ENCODE assay signal across 12 cellular contexts in the genomic region with DNA sequence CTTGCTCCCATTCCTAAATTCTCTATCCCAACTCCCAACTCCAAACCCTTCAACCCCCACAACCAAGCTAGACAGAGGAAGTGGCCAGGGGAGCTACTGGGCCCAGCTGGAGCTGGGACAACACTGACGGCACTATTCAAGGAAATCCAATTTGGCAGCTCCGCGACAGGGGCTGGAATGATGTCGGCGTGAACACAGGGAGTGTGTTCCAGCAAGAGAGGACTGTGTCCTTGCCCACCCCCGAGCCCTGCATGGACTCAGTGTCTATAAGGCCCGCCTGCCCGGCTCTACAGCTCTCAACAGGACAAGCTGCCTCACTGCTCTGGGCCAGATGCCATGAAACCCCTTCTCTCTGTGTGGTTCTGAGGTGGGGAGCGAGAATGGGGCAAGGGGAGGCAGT. TPM values are rescaled to one million over a fixed set of nuclear protein-coding genes. Genes with fewer than 3 reads are reported as not detected.
DNase-seq lines count a peak whose midpoint lies in the region; ATAC-seq and TF ChIP-seq lines count a peak whose summit lies in the region.
"Had no signal": no experiment of that assay in that cellular context is flagged by ENCODE, and none has a peak within 500 bp of the region (broad histone marks: within the 10 kb centered on the region; RNA-seq: fewer than 3 reads in every experiment).

No MANE protein-coding gene starts in this region.

- H3K27ac Mint-ChIP-seq in stimulated activated naive CD8-positive, alpha-beta T cell treated with anti-CD3 and anti-CD28 coated beads, Interleukin-15, Interleukin-2, amounts not matched to agents 100 ng/mL and 50 ng/mL, for 24 hours: peak overlapping the region; percentile 6
- no peak overlapping the region for H3K27ac Mint-ChIP-seq in stimulated activated naive CD8-positive, alpha-beta T cell treated with anti-CD3 and anti-CD28 coated beads, Interleukin-15, amount 100 ng/mL, for 72 hours

- no peaks in the 10 kb centered on the region for H3K27me3 Mint-ChIP-seq in stimulated activated naive CD8-positive, alpha-beta T cell treated with anti-CD3 and anti-CD28 coated beads, Interleukin-15, Interleukin-2, amounts not matched to agents 100 ng/mL and 50 ng/mL, for 24 hours
- H3K27me3 Mint-ChIP-seq in stimulated activated naive CD8-positive, alpha-beta T cell treated with anti-CD3 and anti-CD28 coated beads, Interleukin-15, amount 100 ng/mL, for 72 hours: no peaks in the 10 kb centered on the region

- peaks cover 61% of the 10 kb centered on the region for H3K36me3 Mint-ChIP-seq in stimulated activated naive CD8-positive, alpha-beta T cell treated with anti-CD3 and anti-CD28 coated beads, Interleukin-15, Interleukin-2, amounts not matched to agents 100 ng/mL and 50 ng/mL, for 24 hours (ENCODE audit: low read depth)

- H3K4me3 ChIP-seq in left ventricle myocardium inferior: peak overlapping the region; percentile 21

- no peak for ATAC-seq in stimulated activated naive CD8-positive, alpha-beta T cell treated with anti-CD3 and anti-CD28 coated beads, Interleukin-15, amount 100 ng/mL, for 72 hours
- ATAC-seq: HCT116 had no signal

- peak overlapping the region; percentile 93 for H3K27ac ChIP-seq in left ventricle myocardium inferior (replicated peaks)
- H3K27ac ChIP-seq: neutrophil had no signal

- no peaks in the 10 kb centered on the region for H3K27me3 ChIP-seq in left ventricle myocardium inferior (ENCODE audit: low read depth)
- H3K27me3 ChIP-seq: neutrophil had no signal

- H3K4me1 Mint-ChIP-seq in stimulated activated naive CD8-positive, alpha-beta T cell treated with anti-CD3 and anti-CD28 coated beads, Interleukin-15, Interleukin-2, amounts not matched to agents 100 ng/mL and 50 ng/mL, for 24 hours (ENCODE audit: low read depth): no peaks in the 10 kb centered on the region
- H3K4me1 Mint-ChIP-seq in stimulated activated naive CD8-positive, alpha-beta T cell treated with anti-CD3 and anti-CD28 coated beads, Interleukin-15, amount 100 ng/mL, for 72 hours: no peaks in the 10 kb centered on the region

- intact Hi-C loops in left ventricle myocardium inferior (cut with micrococcal nuclease) (no loop called here), posterior cingulate gyrus (cut with DNase I) (no loop called here)

- no peaks in the 10 kb centered on the region for H3K9me3 ChIP-seq in left ventricle myocardium inferior (replicated peaks)
- H3K9me3 ChIP-seq: neutrophil had no signal

- peaks cover 61% of the 10 kb centered on the region for H3K36me3 ChIP-seq in left ventricle myocardium inferior

- peaks cover 73% of the 10 kb centered on the region for H3K4me1 ChIP-seq in left ventricle myocardium inferior

- no peaks in the 10 kb centered on the region for H3K9me3 Mint-ChIP-seq in stimulated activated naive CD8-positive, alpha-beta T cell treated with anti-CD3 and anti-CD28 coated beads, Interleukin-15, Interleukin-2, amounts not matched to agents 100 ng/mL and 50 ng/mL, for 24 hours
- H3K9me3 Mint-ChIP-seq in stimulated activated naive CD8-positive, alpha-beta T cell treated with anti-CD3 and anti-CD28 coated beads, Interleukin-15, amount 100 ng/mL, for 72 hours: no peaks in the 10 kb centered on the region

- no peak for DNase-seq in stimulated activated naive CD8-positive, alpha-beta T cell treated with anti-CD3 and anti-CD28 coated beads, Interleukin-15, amount 100 ng/mL, for 72 hours
- DNase-seq in left ventricle myocardium inferior: peak; percentile 80
- peak; percentile 21 to 89 (median 51) for DNase-seq in posterior cingulate gyrus
- no peak for DNase-seq in ecto neural progenitor cell (ENCODE audit: low spot score)
- DNase-seq in NCI-H69 (lab: John Stamatoyannopoulos, UW): no peak
- no peak for DNase-seq in stimulated activated CD4-positive, alpha-beta T cell treated with anti-CD3 and anti-CD28 coated beads, Interleukin-2, amount 100 ng/mL, for 48 hours
- DNase-seq in activated T-cell treated with anti-CD3 and anti-CD28 coated beads for 4 hours: no peak
- DNase-seq: activated CD8-positive, alpha-beta memory T cell treated with anti-CD3 and anti-CD28 coated beads, Interleukin-2, amount 50 U/mL, for 4 hours; T-helper 1 cell had no signal

- H3K4me3 Mint-ChIP-seq in stimulated activated naive CD8-positive, alpha-beta T cell treated with anti-CD3 and anti-CD28 coated beads, Interleukin-15, Interleukin-2, amounts not matched to agents 100 ng/mL and 50 ng/mL, for 24 hours: no peak overlapping the region
- H3K4me3 Mint-ChIP-seq in stimulated activated naive CD8-positive, alpha-beta T cell treated with anti-CD3 and anti-CD28 coated beads, Interleukin-15, amount 100 ng/mL, for 72 hours: no peak overlapping the region

- TF ChIP-seq CTCF in left ventricle myocardium inferior (IDR thresholded peaks at IDR 0.05; ENCODE audit: borderline replicate concordance): no peak

RNA-seq across cellular contexts. Expression of gene PCSK7, which starts 11.3 kb away (rescaled TPM):
- 24.0 TPM for total RNA-seq in left ventricle myocardium inferior

RNA-seq across cellular contexts. Expression of gene RNF214, which starts 11.9 kb away (rescaled TPM):
- 21.1 TPM for total RNA-seq in left ventricle myocardium inferior

RNA-seq across cellular contexts. Expression of gene TAGLN, which starts 21.4 kb away (rescaled TPM):
- 113 TPM for total RNA-seq in left ventricle myocardium inferior

RNA-seq across cellular contexts. Expression of gene SIDT2, which starts 42.0 kb away (rescaled TPM):
- total RNA-seq in left ventricle myocardium inferior: 23.5 TPM

Comparison
In these comparisons a context has a peak if more than half of its experiments do, and no peak if none do; other contexts are left out.
1. DNase-seq: peak in left ventricle myocardium inferior (single experiment) and posterior cingulate gyrus (10 of 10); none in stimulated activated naive CD8-positive, alpha-beta T cell treated with anti-CD3 and anti-CD28 coated beads, Interleukin-15, amount 100 ng/mL, for 72 hours (0 of 2), ecto neural progenitor cell (single experiment), NCI-H69 (single experiment), stimulated activated CD4-positive, alpha-beta T cell treated with anti-CD3 and anti-CD28 coated beads, Interleukin-2, amount 100 ng/mL, for 48 hours (0 of 2) and activated T-cell treated with anti-CD3 and anti-CD28 coated beads for 4 hours (single experiment).